8 cellular contexts compared by ENCODE assay signal in genomic region chr20:38446441-38447209, GRCh38. TPM values are rescaled to one million over a fixed set of nuclear protein-coding genes. Genes with fewer than 3 reads are reported as not detected.
DNase-seq lines count a peak whose midpoint lies in the region; ATAC-seq and TF ChIP-seq lines count a peak whose summit lies in the region.

No MANE protein-coding gene starts in this region.

- no peak for TF ChIP-seq POLR2A in lower leg skin (IDR thresholded peaks at IDR 0.05)

- H3K4me3 Mint-ChIP-seq in CD4-positive, CD25-positive, alpha-beta regulatory T cell = peak overlapping the region; percentile 91 to 97 (median 93)
- H3K4me3 Mint-ChIP-seq in activated CD4-positive, alpha-beta memory T cell treated with anti-CD3 and anti-CD28 coated beads for 36 hours = peak overlapping the region; percentile 76

- H3K27me3 ChIP-seq in CD4-positive, CD25-positive, alpha-beta regulatory T cell (ENCODE audit: control insufficient read depth, insufficient read depth, low read length) = peaks cover 7% of the 10 kb centered on the region
- no peaks in the 10 kb centered on the region for H3K27me3 ChIP-seq in HL-60 (ENCODE audit: insufficient read depth, poor library complexity, severe bottlenecking)
- H3K27me3 ChIP-seq in duodenal mucosa (ENCODE audit: control insufficient read depth in 1 of 2, insufficient read depth in 2 of 2, low read length in 2 of 2) = no peaks in the 10 kb centered on the region

- H3K27ac Mint-ChIP-seq in CD4-positive, CD25-positive, alpha-beta regulatory T cell = peak overlapping the region; percentile 54 to 92 (median 87)
- peak overlapping the region; percentile 80 for H3K27ac Mint-ChIP-seq in activated CD4-positive, alpha-beta memory T cell treated with anti-CD3 and anti-CD28 coated beads for 36 hours

- peaks cover 11% of the 10 kb centered on the region for H3K27me3 Mint-ChIP-seq in CD4-positive, CD25-positive, alpha-beta regulatory T cell
- no peaks in the 10 kb centered on the region for H3K27me3 Mint-ChIP-seq in activated CD4-positive, alpha-beta memory T cell treated with anti-CD3 and anti-CD28 coated beads for 36 hours

- peak overlapping the region; percentile 77 for H3K4me3 ChIP-seq in CD4-positive, CD25-positive, alpha-beta regulatory T cell (ENCODE audit: low read depth, low read length)
- peak overlapping the region; percentile 79 for H3K4me3 ChIP-seq in HL-60 (replicated peaks; ENCODE audit: insufficient read depth, low read length)
- H3K4me3 ChIP-seq in duodenal mucosa (ENCODE audit: low read depth in 1 of 2, low read length in 2 of 2) = peak overlapping the region; percentile 85 to 91
- H3K4me3 ChIP-seq in lower leg skin (ENCODE audit: low read depth, poor library complexity, severe bottlenecking) = peak overlapping the region; percentile 71

- POLR2A ChIA-PET in activated CD4-positive, alpha-beta memory T cell treated with anti-CD3 and anti-CD28 coated beads for 36 hours (lab: Charles Lee) = interaction anchor here (0.7 to 6.4 kb wide), 8 partner anchors 8 to 37 kb away, joined by 3 to 100 read pairs (median 4); partner anchors contain the start of genes RALGAPB and SNHG17

- peak overlapping the region; percentile 72 for H3K27ac ChIP-seq in CD4-positive, CD25-positive, alpha-beta regulatory T cell (ENCODE audit: insufficient read depth, low read length, poor library complexity, severe bottlenecking)
- H3K27ac ChIP-seq in HL-60 (replicated peaks) (peak overlapping the region; percentile 82), duodenal mucosa (ENCODE audit: low read depth, low read length) (no peak overlapping the region)

- H3K9me3 Mint-ChIP-seq in CD4-positive, CD25-positive, alpha-beta regulatory T cell = peaks cover 0 to 2% (median 0%) of the 10 kb centered on the region in 7 donors
- no peaks in the 10 kb centered on the region for H3K9me3 Mint-ChIP-seq in activated CD4-positive, alpha-beta memory T cell treated with anti-CD3 and anti-CD28 coated beads for 36 hours

- 1 to 2% methylated on average over 35 to 51 of the region's 56 CpGs for WGBS in lower leg skin, 2 donors

- TF ChIP-seq CTCF in HL-60 (IDR thresholded peaks at IDR 0.05; ENCODE audit: insufficient read depth, low read length) (peak; percentile 95), lower leg skin (IDR thresholded peaks at IDR 0.05) (peak in 1 of 3 donors; percentile 95)

- H3K9me3 ChIP-seq in CD4-positive, CD25-positive, alpha-beta regulatory T cell (ENCODE audit: control insufficient read depth in 2 of 2, low read length in 2 of 2) = no peaks in the 10 kb centered on the region
- no peaks in the 10 kb centered on the region for H3K9me3 ChIP-seq in duodenal mucosa (ENCODE audit: control insufficient read depth in 1 of 2, low read length in 2 of 2)

- CTCF ChIA-PET in activated CD4-positive, alpha-beta memory T cell treated with anti-CD3 and anti-CD28 coated beads for 36 hours (lab: Charles Lee) = interaction anchor here (0.7 to 4.4 kb wide), 13 partner anchors 9 to 225 kb away, joined by 3 to 141 read pairs (median 4); partner anchors contain the start of genes RALGAPB and SNHG17

- peaks cover 2 to 23% (median 7%) of the 10 kb centered on the region in 4 donors for H3K4me1 Mint-ChIP-seq in CD4-positive, CD25-positive, alpha-beta regulatory T cell
- H3K4me1 Mint-ChIP-seq in activated CD4-positive, alpha-beta memory T cell treated with anti-CD3 and anti-CD28 coated beads for 36 hours (ENCODE audit: low read depth) = peaks cover 30% of the 10 kb centered on the region

- peaks cover 18% of the 10 kb centered on the region for H3K4me1 ChIP-seq in CD4-positive, CD25-positive, alpha-beta regulatory T cell (ENCODE audit: control insufficient read depth, insufficient read depth, low read length, poor library complexity, severe bottlenecking)
- H3K4me1 ChIP-seq in duodenal mucosa (ENCODE audit: control insufficient read depth in 1 of 2, insufficient read depth in 2 of 2, low read length in 2 of 2) = peaks cover 12 to 14% of the 10 kb centered on the region in 2 donors

- peak; percentile 96 to 98 for ATAC-seq in CD4-positive, CD25-positive, alpha-beta regulatory T cell (ENCODE audit: low read depth in 2 of 2)
- peak; percentile 74 for ATAC-seq in GM19438 (IDR thresholded peaks at IDR 0.05; ENCODE audit: low read depth, unreplicated experiment)

- intact Hi-C loops in activated CD4-positive, alpha-beta memory T cell treated with anti-CD3 and anti-CD28 coated beads for 36 hours (cut with micrococcal nuclease) = loop anchor here (1.0 kb wide), 2 partner anchors 11 to 26 kb away; partner anchors contain the start of genes RALGAPB and SNHG17
- intact Hi-C loops in lower leg skin (cut with DNase I; ENCODE audit: low total_unique reads) = no loop called here

- peaks cover 5% of the 10 kb centered on the region for H3K36me3 ChIP-seq in CD4-positive, CD25-positive, alpha-beta regulatory T cell (ENCODE audit: control insufficient read depth, insufficient read depth, low read length)
- peaks cover 8 to 23% of the 10 kb centered on the region in 2 donors for H3K36me3 ChIP-seq in duodenal mucosa (ENCODE audit: control insufficient read depth in 1 of 2, insufficient read depth in 2 of 2, low read length in 2 of 2)

- peak; percentile 85 to 96 (median 91) for DNase-seq in CD4-positive, CD25-positive, alpha-beta regulatory T cell
- peak; percentile 92 to 93 for DNase-seq in HL-60 (ENCODE audit: low read depth in 1 of 2, low spot score in 1 of 2)
- DNase-seq in NCI-H82 (lab: John Stamatoyannopoulos, UW) = peak; percentile 97
- peak; percentile 95 for DNase-seq in activated CD4-positive, alpha-beta memory T cell treated with anti-CD3 and anti-CD28 coated beads for 36 hours
- DNase-seq in lower leg skin (ENCODE audit: low spot score in 2 of 2) = peak; percentile 86 to 98
- DNase-seq in stimulated activated CD4-positive, alpha-beta T cell treated with anti-CD3 and anti-CD28 coated beads, Interleukin-4, amount 100 ng/mL, for 24 hours = peak; percentile 95

- H3K36me3 Mint-ChIP-seq in CD4-positive, CD25-positive, alpha-beta regulatory T cell = peaks cover 22% of the 10 kb centered on the region
- peaks cover 22% of the 10 kb centered on the region for H3K36me3 Mint-ChIP-seq in activated CD4-positive, alpha-beta memory T cell treated with anti-CD3 and anti-CD28 coated beads for 36 hours

- peak overlapping the region; percentile 91 to 95 for H3K9ac ChIP-seq in duodenal mucosa (ENCODE audit: low read depth in 1 of 2, low read length in 2 of 2)

RNA-seq across cellular contexts. Expression of gene SNHG17, which starts 11.5 kb away (rescaled TPM):
- 64.8 TPM for total RNA-seq in CD4-positive, CD25-positive, alpha-beta regulatory T cell
- polyA plus RNA-seq in CD4-positive, CD25-positive, alpha-beta regulatory T cell = 10 to 100 TPM; 33.6 to 99.2 (median 88.1) TPM
- total RNA-seq in activated CD4-positive, alpha-beta memory T cell treated with anti-CD3 and anti-CD28 coated beads for 36 hours = 10 to 100 TPM; 55.4 to 55.6 TPM
- 10 to 100 TPM; 21.2 to 72.8 (median 29.7) TPM for total RNA-seq in lower leg skin

RNA-seq across cellular contexts. Expression of gene RALGAPB, which starts 26.0 kb away (rescaled TPM):
- total RNA-seq in CD4-positive, CD25-positive, alpha-beta regulatory T cell = 59.1 TPM
- polyA plus RNA-seq in CD4-positive, CD25-positive, alpha-beta regulatory T cell = 10 to 100 TPM; 10.7 to 11.4 (median 11.0) TPM
- total RNA-seq in activated CD4-positive, alpha-beta memory T cell treated with anti-CD3 and anti-CD28 coated beads for 36 hours = 10 to 100 TPM; 25.7 to 25.8 TPM
- 10 to 100 TPM; 35.3 to 51.0 (median 41.5) TPM for total RNA-seq in lower leg skin
